ENCODE assay signal across 1 cellular context in genomic region chr4:122854444-122854843, GRCh38.
TF ChIP-seq lines count a peak whose summit lies in the region.

No MANE protein-coding gene starts in this region.

TF ChIP-seq in WTC11, 78 proteins besides CTCF, POLR2A, EP300 and RAD21 (continued from another document):
- TF ChIP-seq PREB (CRISPR knock-in tag; IDR thresholded peaks at IDR 0.05; ENCODE audit: borderline replicate concordance): no peak
- TF ChIP-seq ZBTB43 (CRISPR knock-in tag; IDR thresholded peaks at IDR 0.05): no peak
